ENCODE assay signal across 17 cellular contexts in the genomic region with DNA sequence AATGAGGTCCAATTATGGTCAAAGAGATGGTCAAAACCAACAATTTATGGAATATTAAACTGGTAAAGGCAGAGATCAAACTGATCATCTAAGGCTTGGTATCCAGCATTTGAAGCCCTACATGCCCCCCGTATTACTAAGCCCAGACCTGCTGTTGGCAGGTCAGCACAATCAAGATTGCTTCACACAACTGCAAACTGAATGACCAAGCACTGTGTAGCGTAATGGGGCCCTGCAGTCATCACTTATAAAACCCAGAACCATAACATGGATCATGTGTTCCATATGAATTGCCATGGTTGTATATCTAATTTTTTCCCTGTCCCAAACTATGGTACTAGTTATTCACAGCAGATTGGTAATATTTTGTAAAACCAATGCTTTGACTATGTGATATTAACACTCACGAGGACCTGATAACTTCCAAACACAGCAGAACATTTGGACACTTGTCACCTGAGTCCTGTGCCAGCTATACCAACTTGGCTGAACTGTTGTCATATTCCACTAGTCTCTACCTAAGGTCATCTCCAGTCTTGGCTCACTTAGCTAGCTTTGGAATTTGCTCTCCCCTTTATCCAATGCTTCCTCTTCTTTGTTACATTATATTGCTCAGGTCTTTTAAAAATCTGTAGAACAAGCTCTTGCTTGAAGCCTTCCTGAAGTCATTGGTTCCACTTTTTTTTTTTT.
DNase-seq lines count a peak whose midpoint lies in the region; ATAC-seq, FAIRE-seq and TF ChIP-seq lines count a peak whose summit lies in the region.
"Had no signal": no experiment of that assay in that cellular context is flagged by ENCODE, and none has a peak within 500 bp of the region (broad histone marks: within the 10 kb centered on the region; RNA-seq: fewer than 3 reads in every experiment).

No MANE protein-coding gene starts in this region.

- H3K14ac ChIP-seq in trophoblast cell (ENCODE audit: low read length): no peak overlapping the region

- intact Hi-C loops in Right ventricle myocardium inferior (cut with DNase I): no loop called here
- intact Hi-C loops in left ventricle myocardium inferior (cut with micrococcal nuclease): no loop called here
- intact Hi-C loops in right cardiac atrium (cut with DNase I): no loop called here

- no peak overlapping the region for H2BK5ac ChIP-seq in trophoblast cell (ENCODE audit: low read depth, low read length, poor library complexity)

- peak; percentile 5 for FAIRE-seq in GM12891 (lab: Jason Lieb, UNC)
- FAIRE-seq: GM19239 had no signal

- H3K27me3 ChIP-seq in left ventricle myocardium inferior (ENCODE audit: low read depth) (no peaks in the 10 kb centered on the region), right cardiac atrium (ENCODE audit: control insufficient read depth, insufficient read depth) (no peaks in the 10 kb centered on the region), trophoblast cell (ENCODE audit: insufficient read depth, low read length) (no peaks in the 10 kb centered on the region)
- H3K27me3 ChIP-seq: BLaER1 had no signal

- H3K9me3 Mint-ChIP-seq in activated naive CD4-positive, alpha-beta T cell treated with anti-CD3 and anti-CD28 coated beads, Interleukin-2, amount 50 U/mL, for 72 hours: peaks cover 0 to 4% of the 10 kb centered on the region in 2 donors

- TF ChIP-seq CTCF in left ventricle myocardium inferior (IDR thresholded peaks at IDR 0.05; ENCODE audit: borderline replicate concordance): no peak

- H3K36me3 ChIP-seq in left ventricle myocardium inferior: no peaks in the 10 kb centered on the region
- H3K36me3 ChIP-seq in trophoblast cell (ENCODE audit: control insufficient read depth in 1 of 2, insufficient read depth in 2 of 2, low read length in 2 of 2): no peaks in the 10 kb centered on the region
- H3K36me3 ChIP-seq: BLaER1, HAP-1 had no signal

- no peak overlapping the region for H3K23ac ChIP-seq in trophoblast cell (ENCODE audit: low read length)

- H4K12ac ChIP-seq in trophoblast cell (ENCODE audit: low read depth, low read length): no peak overlapping the region

- peak; percentile 50 for ATAC-seq in Right ventricle myocardium inferior
- ATAC-seq in right cardiac atrium: peak; percentile 48 to 72
- ATAC-seq in stimulated activated naive CD8-positive, alpha-beta T cell treated with anti-CD3 and anti-CD28 coated beads, Interleukin-15, Interleukin-2, amounts not matched to agents 100 U/mL and 50 U/mL, for 24 hours: no peak
- ATAC-seq in activated naive CD4-positive, alpha-beta T cell treated with anti-CD3 and anti-CD28 coated beads, Interleukin-2, amount 50 U/mL, for 72 hours: no peak
- ATAC-seq: CD8-positive, alpha-beta T cell had no signal

- no peak overlapping the region for H3K18ac ChIP-seq in trophoblast cell (ENCODE audit: low read length)

- no peaks in the 10 kb centered on the region for H3K36me3 Mint-ChIP-seq in activated naive CD4-positive, alpha-beta T cell treated with anti-CD3 and anti-CD28 coated beads, Interleukin-2, amount 50 U/mL, for 72 hours
- H3K36me3 Mint-ChIP-seq: CD14-positive monocyte; CD8-positive, alpha-beta T cell had no signal

- H4K91ac ChIP-seq in trophoblast cell (ENCODE audit: low read depth, low read length): no peak overlapping the region

- no peak for TF ChIP-seq POLR2A in GM12891 (IDR thresholded peaks at IDR 0.05; ENCODE audit: low read depth, low read length)

- H3K4ac ChIP-seq in trophoblast cell (ENCODE audit: low read depth, low read length): no peak overlapping the region

- no peak overlapping the region for H3K4me2 ChIP-seq in trophoblast cell (ENCODE audit: low read length)
- H3K4me2 ChIP-seq: BLaER1 had no signal

- H3K27ac Mint-ChIP-seq in activated naive CD4-positive, alpha-beta T cell treated with anti-CD3 and anti-CD28 coated beads, Interleukin-2, amount 50 U/mL, for 72 hours: no peak overlapping the region
- H3K27ac Mint-ChIP-seq: CD8-positive, alpha-beta T cell had no signal

- DNase-seq in Right ventricle myocardium inferior (ENCODE audit: missing footprints) (no peak), left ventricle myocardium inferior (no peak), GM12891 (ENCODE audit: insufficient read length, low spot score) (no peak), right cardiac atrium (no peak), trophoblast cell (no peak)
- no peak for DNase-seq in stimulated activated naive CD8-positive, alpha-beta T cell treated with anti-CD3 and anti-CD28 coated beads, Interleukin-15, Interleukin-2, amounts not matched to agents 100 U/mL and 50 U/mL, for 24 hours
- no peak for DNase-seq in activated naive CD4-positive, alpha-beta T cell treated with anti-CD3 and anti-CD28 coated beads, Interleukin-2, amount 50 U/mL, for 72 hours (ENCODE audit: low spot score in 2 of 2)
- DNase-seq: 8988T; Calu3; CD8-positive, alpha-beta T cell; DMS79 treated with DMSO at 0.1 percent for 48 hours; GF-D8; GM23248 had no signal

- H3K9me3 ChIP-seq in left ventricle myocardium inferior (replicated peaks): peaks cover 8% of the 10 kb centered on the region
- H3K9me3 ChIP-seq in right cardiac atrium (ENCODE audit: control insufficient read depth, low read length): no peaks in the 10 kb centered on the region
- no peaks in the 10 kb centered on the region for H3K9me3 ChIP-seq in trophoblast cell (ENCODE audit: insufficient read depth, low read depth, low read length)
- H3K9me3 ChIP-seq: HAP-1 had no signal

- H3K4me3 ChIP-seq in left ventricle myocardium inferior (no peak overlapping the region), right cardiac atrium (ENCODE audit: low read length) (no peak overlapping the region), trophoblast cell (ENCODE audit: low read depth, low read length) (no peak overlapping the region)
- H3K4me3 ChIP-seq: BLaER1, GM23248, HAP-1 had no signal

- H2AFZ ChIP-seq in trophoblast cell (ENCODE audit: insufficient read depth, low read length, poor library complexity): no peak overlapping the region
- H2AFZ ChIP-seq: GM23248 had no signal

- no peak overlapping the region for H3K27ac ChIP-seq in left ventricle myocardium inferior (replicated peaks)
- no peak overlapping the region for H3K27ac ChIP-seq in right cardiac atrium (ENCODE audit: low read length)
- H3K27ac ChIP-seq in trophoblast cell (ENCODE audit: low read depth, low read length): no peak overlapping the region
- H3K27ac ChIP-seq: BLaER1, GM23248 had no signal

- H2BK12ac ChIP-seq in trophoblast cell (ENCODE audit: low read length): no peak overlapping the region

- no peaks in the 10 kb centered on the region for H3K79me1 ChIP-seq in trophoblast cell (ENCODE audit: low read length)

- no peaks in the 10 kb centered on the region for H3K79me2 ChIP-seq in trophoblast cell (ENCODE audit: control insufficient read depth, insufficient read depth, low read length, poor library complexity)

- H3K4me1 ChIP-seq in left ventricle myocardium inferior (peaks cover 39% of the 10 kb centered on the region), right cardiac atrium (ENCODE audit: control insufficient read depth, insufficient read depth, low read length) (no peaks in the 10 kb centered on the region), trophoblast cell (ENCODE audit: control insufficient read depth in 1 of 2, insufficient read depth in 2 of 2, low read length in 2 of 2) (no peaks in the 10 kb centered on the region)
- H3K4me1 ChIP-seq: BLaER1, HAP-1 had no signal

- 81% methylated on average over 3 of the region's 3 CpGs for WGBS in right cardiac atrium
- WGBS in trophoblast cell (ENCODE audit: extremely low coverage, insufficient coverage, insufficient read length): no CpG with 5 or more reads among the region's 3 CpGs

- H4K8ac ChIP-seq in trophoblast cell (ENCODE audit: low read depth, low read length): no peak overlapping the region

- peak overlapping the region; percentile 53 for H3K9ac ChIP-seq in trophoblast cell (ENCODE audit: low read length)
- H3K9ac ChIP-seq: BLaER1, GM23248 had no signal

- H2BK120ac ChIP-seq in trophoblast cell (ENCODE audit: insufficient read depth, low read length, poor library complexity): no peak overlapping the region

- H2AK5ac ChIP-seq in trophoblast cell (ENCODE audit: low read length): no peak overlapping the region

TF ChIP-seq in GM12891, 5 proteins besides CTCF, POLR2A, EP300 and RAD21:
- TF ChIP-seq POU2F2 (IDR thresholded peaks at IDR 0.05; ENCODE audit: low read depth, low read length) (no peak), SPI1 (IDR thresholded peaks at IDR 0.05; ENCODE audit: low read depth, low read length) (no peak), PAX5 (IDR thresholded peaks at IDR 0.05; ENCODE audit: insufficient read depth, low read length, severe bottlenecking) (no peak), POLR2AphosphoS5 (IDR thresholded peaks at IDR 0.05; ENCODE audit: low read depth, low read length) (no peak), TAF1 (IDR thresholded peaks at IDR 0.05; ENCODE audit: low read depth, low read length) (no peak)

Comparison
In these comparisons a context has a peak if more than half of its experiments do, and no peak if none do; other contexts are left out.
1. ATAC-seq: peak in Right ventricle myocardium inferior (single experiment) and right cardiac atrium (2 of 2); none in stimulated activated naive CD8-positive, alpha-beta T cell treated with anti-CD3 and anti-CD28 coated beads, Interleukin-15, Interleukin-2, amounts not matched to agents 100 U/mL and 50 U/mL, for 24 hours (single experiment) and activated naive CD4-positive, alpha-beta T cell treated with anti-CD3 and anti-CD28 coated beads, Interleukin-2, amount 50 U/mL, for 72 hours (0 of 2).